In genomic region chr18:13615432-13615861, GRCh38 we compare ENCODE assay signal across 11 cellular contexts.
DNase-seq lines count a peak whose midpoint lies in the region; ATAC-seq, FAIRE-seq and TF ChIP-seq lines count a peak whose summit lies in the region.
"Had no signal": no experiment of that assay in that cellular context is flagged by ENCODE, and none has a peak within 500 bp of the region (broad histone marks: within the 10 kb centered on the region; RNA-seq: fewer than 3 reads in every experiment).

No MANE protein-coding gene starts in this region.

- H3K36me3 Mint-ChIP-seq in astrocyte (ENCODE audit: low read depth, unreplicated experiment) = peaks cover 7% of the 10 kb centered on the region

- no peak overlapping the region for H2AFZ ChIP-seq in Loucy (ENCODE audit: low read length)
- no peak overlapping the region for H2AFZ ChIP-seq in astrocyte (ENCODE audit: low read depth, low read length)

- peaks cover 12% of the 10 kb centered on the region for H3K27me3 Mint-ChIP-seq in astrocyte (ENCODE audit: low read depth, unreplicated experiment)

- H4K20me1 ChIP-seq in Loucy (ENCODE audit: insufficient read depth, low read length, poor library complexity, severe bottlenecking) (peaks cover 7% of the 10 kb centered on the region), astrocyte (ENCODE audit: insufficient read depth, low read length) (peaks cover 7% of the 10 kb centered on the region)

- H3K9me3 ChIP-seq in Loucy (ENCODE audit: insufficient read depth, low read depth, low read length) = no peaks in the 10 kb centered on the region
- no peaks in the 10 kb centered on the region for H3K9me3 ChIP-seq in astrocyte (ENCODE audit: insufficient read depth, low read depth, low read length)
- H3K9me3 ChIP-seq: sigmoid colon had no signal

- no peaks in the 10 kb centered on the region for H3K9me3 Mint-ChIP-seq in astrocyte (ENCODE audit: unreplicated experiment)

- no peak overlapping the region for H3K27ac ChIP-seq in astrocyte (ENCODE audit: low read depth, low read length)

- H3K79me2 ChIP-seq in Loucy (ENCODE audit: insufficient read depth, low read length) (peaks cover 85% of the 10 kb centered on the region), astrocyte (ENCODE audit: insufficient read depth, low read length) (no peaks in the 10 kb centered on the region)

- H3K4me3 ChIP-seq in Loucy (ENCODE audit: low read length, poor library complexity, severe bottlenecking) = peak overlapping the region; percentile 82
- H3K4me3 ChIP-seq in astrocyte (ENCODE audit: insufficient read depth, low read depth, low read length) = no peak overlapping the region
- H3K4me3 ChIP-seq: sigmoid colon had no signal

- no peak for TF ChIP-seq CTCF in Loucy (conservative IDR thresholded peaks at IDR 0.05; ENCODE audit: low read length)
- no peak for TF ChIP-seq CTCF in astrocyte (IDR thresholded peaks at IDR 0.05; ENCODE audit: insufficient read depth, low read depth, low read length)
- TF ChIP-seq CTCF in omental fat pad (IDR thresholded peaks at IDR 0.05) = no peak
- no peak for TF ChIP-seq CTCF in D721Med (IDR thresholded peaks at IDR 0.05; ENCODE audit: insufficient read depth, missing control alignments)

- H3K27me3 ChIP-seq in Loucy (ENCODE audit: insufficient read depth, low read length, poor library complexity, severe bottlenecking) (no peaks in the 10 kb centered on the region), astrocyte (ENCODE audit: insufficient read depth, low read length) (peaks cover 15% of the 10 kb centered on the region)
- H3K27me3 ChIP-seq: sigmoid colon had no signal

- peak overlapping the region; percentile 18 for H3K4me3 Mint-ChIP-seq in astrocyte (ENCODE audit: unreplicated experiment)

- peaks cover 47% of the 10 kb centered on the region for H3K4me1 Mint-ChIP-seq in astrocyte (ENCODE audit: low read depth, unreplicated experiment)

- DNase-seq in CD1c-positive myeloid dendritic cell (ENCODE audit: extremely low spot score) (peak; percentile 71), astrocyte (ENCODE audit: low read depth) (peak; percentile 2), omental fat pad (ENCODE audit: low spot score) (no peak), mesenteric fat pad (ENCODE audit: low spot score) (no peak), D721Med (ENCODE audit: insufficient read length, low spot score) (no peak)
- DNase-seq: effector CD4-positive, alpha-beta T cell; NCI-H1436 had no signal

- FAIRE-seq in astrocyte (lab: Jason Lieb, UNC) = no peak
- no peak for FAIRE-seq in D721Med (lab: Jason Lieb, UNC)

- H3K9ac ChIP-seq in Loucy (ENCODE audit: low read depth, low read length, poor library complexity, severe bottlenecking) (peak overlapping the region; percentile 88), astrocyte (ENCODE audit: low read length) (no peak overlapping the region)

- H3K9me2 ChIP-seq in Loucy (replicated peaks; ENCODE audit: low read depth, low read length) = no peaks in the 10 kb centered on the region

- H3K36me3 ChIP-seq in Loucy (ENCODE audit: insufficient read depth, low read length) (peaks cover under 1% of the 10 kb centered on the region; the same call in 1 of the 2 replicates), astrocyte (ENCODE audit: insufficient read depth, low read length) (no peaks in the 10 kb centered on the region)
- H3K36me3 ChIP-seq: sigmoid colon had no signal

- ATAC-seq in omental fat pad (ENCODE audit: low FRiP score) (peak; percentile 8), HG03139 (IDR thresholded peaks at IDR 0.05; ENCODE audit: unreplicated experiment) (no peak), HG03175 (IDR thresholded peaks at IDR 0.05; ENCODE audit: unreplicated experiment) (no peak)

- peak overlapping the region; percentile 83 for H3K27ac Mint-ChIP-seq in astrocyte (ENCODE audit: unreplicated experiment)

- 0 out of 2 replicates have a peak, but pooled peaks cover 11% of the 10 kb centered on the region for H3F3A ChIP-seq in Loucy (ENCODE audit: low read depth)

- peaks cover 89% of the 10 kb centered on the region for H3K4me1 ChIP-seq in Loucy (ENCODE audit: insufficient read depth, low read length, poor library complexity, severe bottlenecking)
- peaks cover 15% of the 10 kb centered on the region for H3K4me1 ChIP-seq in astrocyte (ENCODE audit: insufficient read depth, low read length)

- H3K4me2 ChIP-seq in Loucy (ENCODE audit: low read depth, low read length, poor library complexity, severe bottlenecking) (peak overlapping the region; percentile 95), astrocyte (ENCODE audit: low read length) (peak overlapping the region; percentile 52)

Comparison
In these comparisons a context has a peak if more than half of its experiments do, and no peak if none do; other contexts are left out.
1. DNase-seq: peak in CD1c-positive myeloid dendritic cell (single experiment) and astrocyte (single experiment); none in omental fat pad (single experiment), mesenteric fat pad (single experiment) and D721Med (single experiment).